In the genomic region with DNA sequence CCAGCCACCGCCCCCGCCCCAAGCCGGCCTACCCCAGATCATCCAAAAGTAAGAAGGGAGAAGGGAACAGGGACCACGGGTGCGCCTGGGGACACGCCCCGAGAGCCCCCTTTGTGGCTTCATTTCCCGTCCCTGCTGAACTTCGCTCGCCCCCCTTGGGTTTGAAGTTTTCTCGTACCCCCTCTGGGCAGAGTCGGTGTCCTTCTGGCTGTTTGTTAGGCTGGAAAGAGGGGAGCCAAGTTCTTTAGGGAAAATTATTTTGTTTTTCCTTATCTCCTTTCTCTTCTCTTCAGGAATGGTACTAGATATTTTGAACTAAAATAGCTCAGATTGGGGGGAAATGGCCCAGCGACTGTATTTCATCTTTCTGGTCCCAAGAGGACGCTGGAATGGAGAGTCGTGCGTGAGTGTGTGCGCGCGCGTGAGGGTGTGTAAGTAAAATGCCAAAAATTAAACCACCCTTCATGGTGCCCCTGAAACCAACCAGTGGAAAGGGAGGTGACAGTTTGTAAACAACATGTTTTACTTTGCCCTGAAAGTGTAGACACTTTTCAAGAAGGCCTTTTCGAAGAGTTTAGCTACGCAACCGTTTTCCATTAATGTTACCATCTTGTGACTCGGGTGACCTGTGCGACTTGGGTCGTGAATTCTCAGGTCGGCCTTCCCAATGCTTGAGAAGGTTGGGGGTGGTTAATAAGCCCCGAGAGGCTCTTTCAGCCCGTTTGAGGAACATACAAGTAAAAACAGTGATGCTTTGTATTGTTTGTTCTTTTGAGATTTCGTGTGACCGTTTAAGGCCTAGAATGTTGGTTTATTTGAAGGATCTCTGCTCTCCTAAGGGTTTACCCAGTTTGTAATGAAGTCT, we compare ENCODE assay signal across 8 cellular contexts. TPM values are rescaled to one million over a fixed set of nuclear protein-coding genes. Genes with fewer than 3 reads are reported as not detected.
DNase-seq lines count a peak whose midpoint lies in the region; ATAC-seq and TF ChIP-seq lines count a peak whose summit lies in the region.

No MANE protein-coding gene starts in this region.

- TF ChIP-seq POLR2A in Peyer's patch (IDR thresholded peaks at IDR 0.05) (no peak), esophagus muscularis mucosa (IDR thresholded peaks at IDR 0.05; ENCODE audit: low read depth) (no peak), sigmoid colon (IDR thresholded peaks at IDR 0.05) (no peak)

- no peaks in the 10 kb centered on the region for H3K36me3 ChIP-seq in DOHH2 (ENCODE audit: control insufficient read depth, low read length)
- no peaks in the 10 kb centered on the region for H3K36me3 ChIP-seq in Peyer's patch
- no peaks in the 10 kb centered on the region for H3K36me3 ChIP-seq in esophagus muscularis mucosa
- no peaks in the 10 kb centered on the region for H3K36me3 ChIP-seq in sigmoid colon

- 46% methylated on average over 28 of the region's 31 CpGs for whole genome bisulfite sequencing in esophagus muscularis mucosa
- WGBS in sigmoid colon, 2 donors, result 32 to 36% methylated on average over 31 of the region's 31 CpGs

- intact Hi-C loops in esophagus muscularis mucosa (cut with DNase I) (no loop called here), sigmoid colon (cut with DNase I) (loop anchor here (5.0 to 10.0 kb wide), 2 partner anchors 52 to 180 kb away; no protein-coding TSS in a partner anchor)

- H3F3A ChIP-seq in DOHH2 (ENCODE audit: control insufficient read depth, insufficient read depth), result no peaks in the 10 kb centered on the region

- peak overlapping the region; percentile 66 for H3K4me2 ChIP-seq in DOHH2 (ENCODE audit: low read length)

- peaks cover 63% of the 10 kb centered on the region for H3K27me3 ChIP-seq in DOHH2 (ENCODE audit: control insufficient read depth, low read length)
- peaks cover 0 to 26% of the 10 kb centered on the region in 2 donors for H3K27me3 ChIP-seq in Peyer's patch
- H3K27me3 ChIP-seq in esophagus muscularis mucosa, result peaks cover 0 to 40% (median 16%) of the 10 kb centered on the region in 4 donors
- H3K27me3 ChIP-seq in sigmoid colon, result peaks cover 14 to 57% (median 18%) of the 10 kb centered on the region in 3 donors

- H3K9me3 ChIP-seq in DOHH2 (ENCODE audit: control insufficient read depth, insufficient read depth, low read length), result no peaks in the 10 kb centered on the region
- H3K9me3 ChIP-seq in Peyer's patch, result no peaks in the 10 kb centered on the region
- H3K9me3 ChIP-seq in esophagus muscularis mucosa, result no peaks in the 10 kb centered on the region
- no peaks in the 10 kb centered on the region for H3K9me3 ChIP-seq in sigmoid colon

- no peaks in the 10 kb centered on the region for H3K9me2 ChIP-seq in DOHH2 (replicated peaks; ENCODE audit: control insufficient read depth, low read length)

- DNase-seq in Peyer's patch (no peak), esophagus muscularis mucosa (ENCODE audit: extremely low spot score) (no peak), sigmoid colon (no peak), occipital lobe (lab: John Stamatoyannopoulos, UW) (no peak), NOMO-1 (lab: John Stamatoyannopoulos, UW; ENCODE audit: unreplicated experiment in 2 of 2) (no peak)

- H3K79me2 ChIP-seq in DOHH2 (ENCODE audit: control insufficient read depth, low read length), result no peaks in the 10 kb centered on the region

- H3K27ac ChIP-seq in DOHH2 (ENCODE audit: low read depth, low read length), result no peak overlapping the region
- H3K27ac ChIP-seq in Peyer's patch, result peak overlapping the region in 1 of 4 donors; percentile 61
- peak overlapping the region; percentile 79 to 83 (median 79) for H3K27ac ChIP-seq in esophagus muscularis mucosa (replicated peaks in 1 of 4)
- peak overlapping the region; percentile 74 to 91 (median 85) for H3K27ac ChIP-seq in sigmoid colon

- H4K20me1 ChIP-seq in DOHH2 (ENCODE audit: control insufficient read depth, insufficient read depth, low read depth, low read length), result no peaks in the 10 kb centered on the region

- ATAC-seq in HG02970 (IDR thresholded peaks at IDR 0.05; ENCODE audit: low FRiP score, unreplicated experiment), result no peak
- no peak for ATAC-seq in HG03097 (IDR thresholded peaks at IDR 0.05; ENCODE audit: low FRiP score, unreplicated experiment)

- H3K4me1 ChIP-seq in DOHH2 (ENCODE audit: control insufficient read depth, low read length) (peaks cover 25% of the 10 kb centered on the region), Peyer's patch (peaks cover 0 to 27% (median 12%) of the 10 kb centered on the region in 4 donors), esophagus muscularis mucosa (peaks cover 0 to 41% (median 27%) of the 10 kb centered on the region in 4 donors), sigmoid colon (peaks cover 0 to 36% (median 28%) of the 10 kb centered on the region in 4 donors)

- H3K4me3 ChIP-seq in DOHH2 (ENCODE audit: low read length) (no peak overlapping the region; the same call in 1 of the 2 replicates), Peyer's patch (peak overlapping the region in 3 of 4 donors; percentile 53 to 66 (median 58)), esophagus muscularis mucosa (peak overlapping the region; percentile 63 to 78 (median 68)), sigmoid colon (peak overlapping the region; percentile 57 to 84 (median 66))

- TF ChIP-seq CTCF in DOHH2 (IDR thresholded peaks at IDR 0.05; ENCODE audit: low read depth, low read length, poor library complexity, severe bottlenecking) (no peak), Peyer's patch (IDR thresholded peaks at IDR 0.05) (no peak), esophagus muscularis mucosa (IDR thresholded peaks at IDR 0.05) (no peak), sigmoid colon (IDR thresholded peaks at IDR 0.05) (no peak)

- TF ChIP-seq EP300 in esophagus muscularis mucosa (IDR thresholded peaks at IDR 0.05) (no peak), sigmoid colon (IDR thresholded peaks at IDR 0.05) (no peak)

RNA-seq across cellular contexts. Expression of a gene that starts 0.7 kb away (rescaled TPM):
- total RNA-seq in Peyer's patch (1 to 10 TPM in 3 of 4 donors, under 1 TPM in 1; 0.80 to 4.1 (median 1.2) TPM), esophagus muscularis mucosa (1 to 10 TPM; 5.3 to 7.7 (median 5.8) TPM), sigmoid colon (1 to 10 TPM; 4.9 to 7.8 (median 6.0) TPM), occipital lobe (2.2 TPM)
- polyA plus RNA-seq in sigmoid colon, result under 1 TPM in 2 of 3 donors, not detected in 1; 0.23 to 0.64 TPM
